Comparison of ENCODE assay signal across 24 cellular contexts in the genomic region with DNA sequence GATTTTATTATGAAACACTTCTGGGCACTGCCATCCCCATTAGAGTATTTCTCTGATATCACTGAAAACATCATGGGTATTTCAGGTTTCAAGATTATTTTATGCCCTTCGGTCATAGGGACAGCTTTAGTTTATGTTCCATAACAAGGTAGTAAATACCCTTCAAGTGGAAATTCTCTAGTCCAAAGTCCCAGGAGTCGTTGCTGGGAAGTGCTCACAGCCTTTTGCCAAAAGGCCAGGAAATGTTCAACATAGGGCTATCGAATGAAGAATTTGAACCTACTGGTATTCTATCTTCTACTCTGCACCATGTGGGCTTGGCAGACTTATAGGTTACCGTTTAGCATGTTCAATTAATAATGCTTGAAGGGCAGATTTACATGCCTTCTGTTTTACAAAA. TPM values are rescaled to one million over a fixed set of nuclear protein-coding genes. Genes with fewer than 3 reads are reported as not detected.
DNase-seq lines count a peak whose midpoint lies in the region; ATAC-seq and TF ChIP-seq lines count a peak whose summit lies in the region.
"Had no signal": no experiment of that assay in that cellular context is flagged by ENCODE, and none has a peak within 500 bp of the region (broad histone marks: within the 10 kb centered on the region; RNA-seq: fewer than 3 reads in every experiment).

No MANE protein-coding gene starts in this region.

- H3K36me3 ChIP-seq in hepatocyte (replicated peaks; ENCODE audit: insufficient read depth, low read depth) (no peaks in the 10 kb centered on the region), right lobe of liver (no peaks in the 10 kb centered on the region)
- H3K36me3 ChIP-seq: BE2C; BLaER1 treated with 17β-estradiol and CSF1 and Interleukin-3, amounts not matched to agents 10 nM and 100 nM; HAP-1 had no signal

- peak overlapping the region; percentile 30 for H3K27ac Mint-ChIP-seq in activated naive CD4-positive, alpha-beta T cell treated with anti-CD3 and anti-CD28 coated beads, Interleukin-2, amount 50 U/mL, for 24 hours
- no peak overlapping the region for H3K27ac Mint-ChIP-seq in activated naive CD4-positive, alpha-beta T cell treated with anti-CD3 and anti-CD28 coated beads for 36 hours
- H3K27ac Mint-ChIP-seq: CD14-positive monocyte; CD4-positive, alpha-beta T cell; HFFc6 had no signal

- peaks cover 1% of the 10 kb centered on the region for H3K27me3 Mint-ChIP-seq in activated naive CD4-positive, alpha-beta T cell treated with anti-CD3 and anti-CD28 coated beads, Interleukin-2, amount 50 U/mL, for 24 hours
- H3K27me3 Mint-ChIP-seq in activated naive CD4-positive, alpha-beta T cell treated with anti-CD3 and anti-CD28 coated beads for 36 hours (ENCODE audit: low read depth), result no peaks in the 10 kb centered on the region

- intact Hi-C loops in activated naive CD4-positive, alpha-beta T cell treated with anti-CD3 and anti-CD28 coated beads for 36 hours (cut with micrococcal nuclease), result no loop called here
- intact Hi-C loops in right lobe of liver (cut with DNase I) (no loop called here), head of caudate nucleus (cut with DNase I) (no loop called here)

- H2AFZ ChIP-seq in hepatocyte, result no peak overlapping the region

- TF ChIP-seq POLR2A in right lobe of liver (IDR thresholded peaks at IDR 0.05), result no peak

- no peaks in the 10 kb centered on the region for H3K9me2 ChIP-seq in hepatocyte (replicated peaks; ENCODE audit: insufficient read depth)

- whole genome bisulfite sequencing in hepatocyte (ENCODE audit: low lambda C conversion rate, missing lambda C conversion rate), result 71% methylated on average over 4 of the region's 4 CpGs
- WGBS in right lobe of liver (ENCODE audit: insufficient coverage, low coverage, low lambda C conversion rate, missing lambda C conversion rate), result 19% methylated on average over 4 of the region's 4 CpGs

- no peak overlapping the region for H3K4me3 Mint-ChIP-seq in activated naive CD4-positive, alpha-beta T cell treated with anti-CD3 and anti-CD28 coated beads, Interleukin-2, amount 50 U/mL, for 24 hours
- no peak overlapping the region for H3K4me3 Mint-ChIP-seq in activated naive CD4-positive, alpha-beta T cell treated with anti-CD3 and anti-CD28 coated beads for 36 hours
- H3K4me3 Mint-ChIP-seq: CD14-positive monocyte; CD4-positive, alpha-beta T cell; HFFc6 had no signal

- TF ChIP-seq CTCF in hepatocyte (IDR thresholded peaks at IDR 0.05; ENCODE audit: poor library complexity) (no peak), right lobe of liver (IDR thresholded peaks at IDR 0.05) (no peak)

- no peaks in the 10 kb centered on the region for H4K20me1 ChIP-seq in hepatocyte (ENCODE audit: insufficient read depth, poor library complexity, severe bottlenecking)
- H4K20me1 ChIP-seq: BLaER1 treated with 17β-estradiol and CSF1 and Interleukin-3, amounts not matched to agents 10 nM and 100 nM had no signal

- no peaks in the 10 kb centered on the region for H3K27me3 ChIP-seq in hepatocyte
- H3K27me3 ChIP-seq in right lobe of liver, result no peaks in the 10 kb centered on the region
- H3K27me3 ChIP-seq: BE2C; BLaER1 treated with 17β-estradiol and CSF1 and Interleukin-3, amounts not matched to agents 10 nM and 100 nM had no signal

- CTCF ChIA-PET in activated naive CD4-positive, alpha-beta T cell treated with anti-CD3 and anti-CD28 coated beads for 36 hours (lab: Charles Lee), result interaction anchor here (0.6 to 0.7 kb wide), 2 partner anchors 25 to 537 kb away, joined by 3 to 5 read pairs; no protein-coding TSS in a partner anchor

- H3K4me1 Mint-ChIP-seq in activated naive CD4-positive, alpha-beta T cell treated with anti-CD3 and anti-CD28 coated beads, Interleukin-2, amount 50 U/mL, for 24 hours, result peaks cover 4% of the 10 kb centered on the region
- peaks cover 4% of the 10 kb centered on the region for H3K4me1 Mint-ChIP-seq in activated naive CD4-positive, alpha-beta T cell treated with anti-CD3 and anti-CD28 coated beads for 36 hours (ENCODE audit: low read depth)

- H3K4me1 ChIP-seq in hepatocyte (ENCODE audit: insufficient read depth) (no peaks in the 10 kb centered on the region), right lobe of liver (peaks cover 0 to 17% (median 6%) of the 10 kb centered on the region in 4 donors)
- H3K4me1 ChIP-seq: A549, BE2C had no signal

- H3K4me3 ChIP-seq in hepatocyte (no peak overlapping the region), right lobe of liver (no peak overlapping the region)
- H3K4me3 ChIP-seq: A549; BLaER1 treated with 17β-estradiol and CSF1 and Interleukin-3, amounts not matched to agents 10 nM and 100 nM; GM12878; HAP-1 had no signal

- no peak for DNase-seq in activated naive CD4-positive, alpha-beta T cell treated with anti-CD3 and anti-CD28 coated beads for 36 hours
- DNase-seq in hepatocyte (ENCODE audit: low spot score), result no peak
- DNase-seq in right lobe of liver, result no peak
- DNase-seq in head of caudate nucleus, result no peak
- DNase-seq in MV-4-11 (lab: John Stamatoyannopoulos, UW), result no peak
- DNase-seq: 8988T; ACHN; AML-193; BE2C; Calu3; CD4-positive, alpha-beta T cell; COR-L47; DMS53; EL; GDM1; GOT3; HFFc6 had no signal

- peak overlapping the region; percentile 56 for H3K27ac ChIP-seq in hepatocyte
- H3K27ac ChIP-seq in right lobe of liver, result peak overlapping the region in 2 of 3 donors; percentile 42 to 49
- H3K27ac ChIP-seq: A549; BLaER1 treated with 17β-estradiol and CSF1 and Interleukin-3, amounts not matched to agents 10 nM and 100 nM had no signal

- H3K9me3 Mint-ChIP-seq in activated naive CD4-positive, alpha-beta T cell treated with anti-CD3 and anti-CD28 coated beads, Interleukin-2, amount 50 U/mL, for 24 hours, result no peaks in the 10 kb centered on the region
- no peaks in the 10 kb centered on the region for H3K9me3 Mint-ChIP-seq in activated naive CD4-positive, alpha-beta T cell treated with anti-CD3 and anti-CD28 coated beads for 36 hours
- H3K9me3 Mint-ChIP-seq: CD4-positive, alpha-beta T cell; HFFc6 had no signal

- no peaks in the 10 kb centered on the region for H3K79me2 ChIP-seq in hepatocyte

- H3K4me2 ChIP-seq in hepatocyte, result no peak overlapping the region
- H3K4me2 ChIP-seq: A549 had no signal

- H3K9me3 ChIP-seq in hepatocyte (ENCODE audit: low read depth) (no peaks in the 10 kb centered on the region), right lobe of liver (no peaks in the 10 kb centered on the region)
- H3K9me3 ChIP-seq: A549, BE2C, HAP-1 had no signal

- peak; percentile 72 to 85 (median 76) for ATAC-seq in right lobe of liver
- no peak for ATAC-seq in GM21390 (IDR thresholded peaks at IDR 0.05; ENCODE audit: unreplicated experiment)
- ATAC-seq: A549, GM12878 had no signal

- H3K36me3 Mint-ChIP-seq in activated naive CD4-positive, alpha-beta T cell treated with anti-CD3 and anti-CD28 coated beads, Interleukin-2, amount 50 U/mL, for 24 hours, result no peaks in the 10 kb centered on the region
- no peaks in the 10 kb centered on the region for H3K36me3 Mint-ChIP-seq in activated naive CD4-positive, alpha-beta T cell treated with anti-CD3 and anti-CD28 coated beads for 36 hours (ENCODE audit: low read depth)
- H3K36me3 Mint-ChIP-seq: CD14-positive monocyte had no signal

RNA-seq across cellular contexts. Expression of a gene that starts 7.7 kb away (rescaled TPM):
- total RNA-seq in activated naive CD4-positive, alpha-beta T cell treated with anti-CD3 and anti-CD28 coated beads for 36 hours, result 1 to 10 TPM; 4.0 to 4.5 TPM
- total RNA-seq in hepatocyte, result 2.7 and 4.8 TPM in 2 replicates
- polyA plus RNA-seq in hepatocyte, result 5.6 and 9.8 TPM in 2 replicates
- 100 to 1,000 TPM in 3 of 6 experiments, 10 to 100 TPM in 3; 44.3 to 292 (median 113) TPM for total RNA-seq in right lobe of liver

RNA-seq across cellular contexts. Expression of a gene that starts 45.5 kb away (rescaled TPM):
- total RNA-seq in activated naive CD4-positive, alpha-beta T cell treated with anti-CD3 and anti-CD28 coated beads for 36 hours, result under 1 TPM in 1 of 2 experiments, not detected in 1; 0.19 TPM
- total RNA-seq in hepatocyte, result 6.3 and 10.6 TPM in 2 replicates
- polyA plus RNA-seq in hepatocyte, result 7.3 and 7.8 TPM in 2 replicates
- total RNA-seq in right lobe of liver, result 10 to 100 TPM in 2 of 6 experiments, 1 to 10 TPM in 3, under 1 TPM in 1; 0.75 to 20.5 (median 6.1) TPM
